In the genomic region with DNA sequence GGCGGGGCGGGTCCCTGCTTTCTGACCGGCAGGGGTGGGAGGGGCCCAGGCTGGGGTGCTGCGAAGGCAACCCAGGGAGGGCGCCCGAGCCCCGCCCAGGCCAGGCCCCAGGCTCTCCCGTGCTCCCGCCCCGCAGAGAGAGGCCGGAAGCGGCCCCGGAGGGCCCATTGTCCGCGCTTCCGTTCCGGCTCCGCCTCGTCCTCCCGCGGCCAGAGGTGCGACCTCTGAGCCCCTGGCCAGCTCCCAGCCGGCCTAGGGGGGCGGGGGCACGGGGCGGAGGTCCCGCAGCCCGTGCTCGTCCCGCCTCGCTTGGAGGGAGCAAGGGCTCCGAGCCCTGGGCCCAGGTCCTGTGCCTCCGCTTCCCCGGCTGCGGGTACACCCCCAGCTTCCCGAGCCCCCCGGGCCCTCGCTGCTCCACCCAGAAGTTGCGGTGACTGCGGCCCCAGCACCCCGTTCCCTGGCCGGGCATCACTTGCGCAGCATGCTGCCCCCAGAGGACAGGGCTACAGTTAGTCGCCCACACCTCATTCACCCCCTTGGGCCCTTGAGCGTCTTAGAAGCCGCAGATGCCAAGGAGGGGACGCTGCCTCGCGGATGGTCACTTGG, we compare ENCODE assay signal across 1 cellular context.
TF ChIP-seq lines count a peak whose summit lies in the region.

No MANE protein-coding gene starts in this region.

TF ChIP-seq in HEK293, 187 proteins besides CTCF, POLR2A, EP300 and RAD21 (continued from another document):
- TF ChIP-seq, protein P1, sequence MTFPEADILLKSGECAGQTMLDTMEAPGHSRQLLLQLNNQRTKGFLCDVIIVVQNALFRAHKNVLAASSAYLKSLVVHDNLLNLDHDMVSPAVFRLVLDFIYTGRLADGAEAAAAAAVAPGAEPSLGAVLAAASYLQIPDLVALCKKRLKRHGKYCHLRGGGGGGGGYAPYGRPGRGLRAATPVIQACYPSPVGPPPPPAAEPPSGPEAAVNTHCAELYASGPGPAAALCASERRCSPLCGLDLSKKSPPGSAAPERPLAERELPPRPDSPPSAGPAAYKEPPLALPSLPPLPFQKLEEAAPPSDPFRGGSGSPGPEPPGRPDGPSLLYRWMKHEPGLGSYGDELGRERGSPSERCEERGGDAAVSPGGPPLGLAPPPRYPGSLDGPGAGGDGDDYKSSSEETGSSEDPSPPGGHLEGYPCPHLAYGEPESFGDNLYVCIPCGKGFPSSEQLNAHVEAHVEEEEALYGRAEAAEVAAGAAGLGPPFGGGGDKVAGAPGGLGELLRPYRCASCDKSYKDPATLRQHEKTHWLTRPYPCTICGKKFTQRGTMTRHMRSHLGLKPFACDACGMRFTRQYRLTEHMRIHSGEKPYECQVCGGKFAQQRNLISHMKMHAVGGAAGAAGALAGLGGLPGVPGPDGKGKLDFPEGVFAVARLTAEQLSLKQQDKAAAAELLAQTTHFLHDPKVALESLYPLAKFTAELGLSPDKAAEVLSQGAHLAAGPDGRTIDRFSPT (tag by site-specific recombination; IDR thresholded peaks at IDR 0.05), result no peak
- no peak for TF ChIP-seq ZNF677 (tag by site-specific recombination; IDR thresholded peaks at IDR 0.05)
- TF ChIP-seq, protein P2, sequence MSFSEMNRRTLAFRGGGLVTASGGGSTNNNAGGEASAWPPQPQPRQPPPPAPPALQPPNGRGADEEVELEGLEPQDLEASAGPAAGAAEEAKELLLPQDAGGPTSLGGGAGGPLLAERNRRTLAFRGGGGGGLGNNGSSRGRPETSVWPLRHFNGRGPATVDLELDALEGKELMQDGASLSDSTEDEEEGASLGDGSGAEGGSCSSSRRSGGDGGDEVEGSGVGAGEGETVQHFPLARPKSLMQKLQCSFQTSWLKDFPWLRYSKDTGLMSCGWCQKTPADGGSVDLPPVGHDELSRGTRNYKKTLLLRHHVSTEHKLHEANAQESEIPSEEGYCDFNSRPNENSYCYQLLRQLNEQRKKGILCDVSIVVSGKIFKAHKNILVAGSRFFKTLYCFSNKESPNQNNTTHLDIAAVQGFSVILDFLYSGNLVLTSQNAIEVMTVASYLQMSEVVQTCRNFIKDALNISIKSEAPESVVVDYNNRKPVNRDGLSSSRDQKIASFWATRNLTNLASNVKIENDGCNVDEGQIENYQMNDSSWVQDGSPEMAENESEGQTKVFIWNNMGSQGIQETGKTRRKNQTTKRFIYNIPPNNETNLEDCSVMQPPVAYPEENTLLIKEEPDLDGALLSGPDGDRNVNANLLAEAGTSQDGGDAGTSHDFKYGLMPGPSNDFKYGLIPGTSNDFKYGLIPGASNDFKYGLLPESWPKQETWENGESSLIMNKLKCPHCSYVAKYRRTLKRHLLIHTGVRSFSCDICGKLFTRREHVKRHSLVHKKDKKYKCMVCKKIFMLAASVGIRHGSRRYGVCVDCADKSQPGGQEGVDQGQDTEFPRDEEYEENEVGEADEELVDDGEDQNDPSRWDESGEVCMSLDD (tag by site-specific recombination; IDR thresholded peaks at IDR 0.05), result peak; percentile 19; the same call in 1 of the 2 replicates
- no peak for TF ChIP-seq ZBTB1 (tag by site-specific recombination; IDR thresholded peaks at IDR 0.05)
